In the genomic region with DNA sequence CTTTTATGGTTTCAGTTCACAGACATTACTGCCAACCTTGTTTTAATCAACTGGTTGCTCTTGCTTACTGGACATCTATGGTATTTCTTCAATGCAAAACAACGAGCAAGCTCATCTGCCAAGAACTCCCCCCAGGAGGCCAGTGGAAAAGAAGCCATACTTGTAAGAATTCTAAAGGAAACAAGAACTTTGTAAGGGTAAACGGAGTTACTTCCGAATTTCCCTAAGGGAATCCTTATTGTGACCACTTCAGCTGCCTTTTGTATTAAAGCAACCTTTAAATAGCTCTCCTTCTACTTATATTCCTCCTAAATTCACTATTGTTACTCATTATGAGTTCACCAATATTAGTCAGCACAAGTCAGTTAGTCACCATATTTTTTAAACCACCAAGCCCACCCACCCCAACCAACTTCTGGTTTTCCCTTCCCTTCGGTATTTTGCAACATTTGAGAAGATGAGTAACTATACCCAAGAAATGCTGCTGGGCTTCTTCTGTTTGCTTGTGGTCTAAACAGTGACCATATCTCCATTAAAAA, we compare ENCODE assay signal across 10 cellular contexts.
DNase-seq lines count a peak whose midpoint lies in the region; ATAC-seq and FAIRE-seq lines count a peak whose summit lies in the region.
"Had no signal": no experiment of that assay in that cellular context is flagged by ENCODE, and none has a peak within 500 bp of the region (broad histone marks: within the 10 kb centered on the region; RNA-seq: fewer than 3 reads in every experiment).

No MANE protein-coding gene starts in this region.

- DNase-seq in KBM-7: peak; percentile 50
- peak; percentile 22 for DNase-seq in activated CD8-positive, alpha-beta T cell treated with anti-CD3 and anti-CD28 coated beads, Interleukin-2, amount 10 ng/mL, durations not matched to agents 7 days and 5 days
- peak; percentile 42 for DNase-seq in hepatic stellate cell (ENCODE audit: low spot score)
- DNase-seq in frontal cortex (ENCODE audit: low spot score in 2 of 2): no peak
- DNase-seq in NCI-H1694 treated with DMSO at 0.1 percent for 48 hours (lab: John Stamatoyannopoulos, UW): no peak
- DNase-seq in inferior parietal cortex (ENCODE audit: extremely low spot score): no peak
- DNase-seq: NCI-H1092, pancreas had no signal

- H3K36me3 ChIP-seq in BLaER1 treated with 17β-estradiol and CSF1 and Interleukin-3, amounts not matched to agents 10 nM and 100 nM: no peaks in the 10 kb centered on the region
- H3K36me3 ChIP-seq: pancreas had no signal

- peak overlapping the region in 9 of 11 experiments; percentile 1 to 82 (median 75); a peak in 16 of 22 replicates for H3K4me2 ChIP-seq in BLaER1 treated with 17β-estradiol and CSF1 and Interleukin-3, amounts not matched to agents 10 nM and 100 nM

- peaks cover 9% of the 10 kb centered on the region for H3K36me3 Mint-ChIP-seq in activated CD8-positive, alpha-beta T cell treated with anti-CD3 and anti-CD28 coated beads, Interleukin-2, amount 10 ng/mL, durations not matched to agents 7 days and 5 days (ENCODE audit: low read depth)

- H3K27me3 Mint-ChIP-seq in activated CD8-positive, alpha-beta T cell treated with anti-CD3 and anti-CD28 coated beads, Interleukin-2, amount 10 ng/mL, durations not matched to agents 7 days and 5 days (ENCODE audit: low read depth): no peaks in the 10 kb centered on the region

- H4K20me1 ChIP-seq in BLaER1 treated with 17β-estradiol and CSF1 and Interleukin-3, amounts not matched to agents 10 nM and 100 nM: no peaks in the 10 kb centered on the region

- H3K27ac Mint-ChIP-seq in activated CD8-positive, alpha-beta T cell treated with anti-CD3 and anti-CD28 coated beads, Interleukin-2, amount 10 ng/mL, durations not matched to agents 7 days and 5 days: no peak overlapping the region

- H3K9me3 ChIP-seq in BLaER1 treated with 17β-estradiol and CSF1 and Interleukin-3, amounts not matched to agents 10 nM and 100 nM (replicated peaks in 1 of 11): peaks cover 0 to 9% (median 5%) of the 10 kb centered on the region in 11 experiments; a peak in 4 of 22 replicates
- H3K9me3 ChIP-seq: pancreas had no signal

- POLR2A ChIA-PET in activated CD8-positive, alpha-beta T cell treated with anti-CD3 and anti-CD28 coated beads, Interleukin-2, amount 10 ng/mL, durations not matched to agents 7 days and 5 days (lab: Charles Lee): interaction anchor here (1.1 kb wide), 1 partner anchor 33 kb away, joined by 3 read pairs; no protein-coding TSS in a partner anchor

- peaks cover 71% of the 10 kb centered on the region for H3K4me1 Mint-ChIP-seq in activated CD8-positive, alpha-beta T cell treated with anti-CD3 and anti-CD28 coated beads, Interleukin-2, amount 10 ng/mL, durations not matched to agents 7 days and 5 days (ENCODE audit: low read depth)

- H3K27me3 ChIP-seq in BLaER1 treated with 17β-estradiol and CSF1 and Interleukin-3, amounts not matched to agents 10 nM and 100 nM: no peaks in the 10 kb centered on the region

- CTCF ChIA-PET in activated CD8-positive, alpha-beta T cell treated with anti-CD3 and anti-CD28 coated beads, Interleukin-2, amount 10 ng/mL, durations not matched to agents 7 days and 5 days (lab: Charles Lee): interaction anchor here (1.2 to 4.7 kb wide), 5 partner anchors 17 to 46 kb away, joined by 3 to 68 read pairs (median 13); no protein-coding TSS in a partner anchor

- H3K4me1 ChIP-seq in BLaER1 treated with 17β-estradiol and CSF1 and Interleukin-3, amounts not matched to agents 10 nM and 100 nM: peaks cover 16 to 92% (median 61%) of the 10 kb centered on the region in 10 experiments

- FAIRE-seq in frontal cortex (lab: Jason Lieb, UNC): no peak

- H3K27ac ChIP-seq in BLaER1 treated with 17β-estradiol and CSF1 and Interleukin-3, amounts not matched to agents 10 nM and 100 nM: peak overlapping the region in 8 of 11 experiments; percentile 49 to 79 (median 66); a peak in 15 of 22 replicates
- H3K27ac ChIP-seq: pancreas had no signal

- no peak for ATAC-seq in activated CD8-positive, alpha-beta T cell treated with anti-CD3 and anti-CD28 coated beads, Interleukin-2, amount 10 ng/mL, durations not matched to agents 7 days and 5 days
- ATAC-seq in GM19463 (IDR thresholded peaks at IDR 0.05; ENCODE audit: unreplicated experiment): no peak

- H3K4me3 ChIP-seq in BLaER1 treated with 17β-estradiol and CSF1 and Interleukin-3, amounts not matched to agents 10 nM and 100 nM: no peak overlapping the region
- H3K4me3 ChIP-seq: pancreas had no signal

- peak overlapping the region; percentile 25 for H3K4me3 Mint-ChIP-seq in activated CD8-positive, alpha-beta T cell treated with anti-CD3 and anti-CD28 coated beads, Interleukin-2, amount 10 ng/mL, durations not matched to agents 7 days and 5 days

- no peaks in the 10 kb centered on the region for H3K9me3 Mint-ChIP-seq in activated CD8-positive, alpha-beta T cell treated with anti-CD3 and anti-CD28 coated beads, Interleukin-2, amount 10 ng/mL, durations not matched to agents 7 days and 5 days (ENCODE audit: insufficient read depth)

- in situ Hi-C loops in KBM-7 (cut with MboI; ENCODE audit: low pct_unique_long_range_greater_than_20kb, low sequenced_read_pairs): no loop called here

- H3K9ac ChIP-seq in BLaER1 treated with 17β-estradiol and CSF1 and Interleukin-3, amounts not matched to agents 10 nM and 100 nM: peak overlapping the region in 4 of 11 experiments; percentile 45 to 57 (median 50); a peak in 8 of 22 replicates

Comparison
In these comparisons a context has a peak if more than half of its experiments do, and no peak if none do; other contexts are left out.
1. DNase-seq: peak in KBM-7 (single experiment), activated CD8-positive, alpha-beta T cell treated with anti-CD3 and anti-CD28 coated beads, Interleukin-2, amount 10 ng/mL, durations not matched to agents 7 days and 5 days (single experiment) and hepatic stellate cell (single experiment); none in frontal cortex (0 of 2), NCI-H1694 treated with DMSO at 0.1 percent for 48 hours (single experiment) and inferior parietal cortex (single experiment).